In genomic region chr19:90678-91077, GRCh38 we compare ENCODE assay signal across 20 cellular contexts. TPM values are rescaled to one million over a fixed set of nuclear protein-coding genes. Genes with fewer than 3 reads are reported as not detected.
"Had no signal": no experiment of that assay in that cellular context is flagged by ENCODE, and none has a peak within 500 bp of the region (broad histone marks: within the 10 kb centered on the region; RNA-seq: fewer than 3 reads in every experiment).

No MANE protein-coding gene starts in this region.

RNA-seq across cellular contexts. Expression of gene OR4F17, which starts 16.2 kb away (rescaled TPM):
- total RNA-seq: cerebellum; dermis blood vessel endothelial cell; epithelial cell of proximal tubule; esophagus squamous epithelium; heart right ventricle; left lobe of liver; liver; lung; mesothelial cell of epicardium; natural killer cell treated with Interleukin-12 subunit alpha and Interleukin-12 subunit beta and Interleukin-15 and Interleukin-18, amount 100 ng/mL, for 72 hours; neural crest cell; osteoblast; prostate gland; right atrium auricular region; sigmoid colon; spleen; testis; urinary bladder had no signal
- polyA plus RNA-seq: heart right ventricle, immature natural killer cell, keratinocyte, liver, lung, sigmoid colon, spleen, urinary bladder had no signal
